28 cellular contexts compared by ENCODE assay signal in genomic region chr22:20787746-20788626, GRCh38. TPM values are rescaled to one million over a fixed set of nuclear protein-coding genes. Genes with fewer than 3 reads are reported as not detected.
A peak's percentile ranks its signal among the peaks of the same experiment; 100 is the strongest.
DNase-seq lines count a peak whose midpoint lies in the region; ATAC-seq and TF ChIP-seq lines count a peak whose summit lies in the region.
"Had no signal": no experiment of that assay in that cellular context is flagged by ENCODE, and none has a peak within 500 bp of the region (broad histone marks: within the 10 kb centered on the region; RNA-seq: fewer than 3 reads in every experiment).

No MANE protein-coding gene starts in this region.

- no peak for TF ChIP-seq CTCF in brain (conservative IDR thresholded peaks at IDR 0.05)

- no peaks in the 10 kb centered on the region for H3K27me3 Mint-ChIP-seq in activated T-cell treated with anti-CD3 and anti-CD28 coated beads, Interleukin-2, amount 50 U/mL, for 24 hours
- no peaks in the 10 kb centered on the region for H3K27me3 Mint-ChIP-seq in activated T-cell treated with anti-CD3 and anti-CD28 coated beads, Interleukin-2, amount 50 U/mL, for 72 hours (ENCODE audit: low read depth)
- H3K27me3 Mint-ChIP-seq in brain (peaks cover 4% of the 10 kb centered on the region), memory B cell (no peaks in the 10 kb centered on the region)
- H3K27me3 Mint-ChIP-seq: CD4-positive, alpha-beta T cell; effector memory CD8-positive, alpha-beta T cell had no signal

- H3K27ac Mint-ChIP-seq in activated T-cell treated with anti-CD3 and anti-CD28 coated beads, Interleukin-2, amount 50 U/mL, for 24 hours = peak overlapping the region; percentile 42
- H3K27ac Mint-ChIP-seq in activated T-cell treated with anti-CD3 and anti-CD28 coated beads, Interleukin-2, amount 50 U/mL, for 72 hours = no peak overlapping the region
- H3K27ac Mint-ChIP-seq in brain (peak overlapping the region in 4 of 5 experiments; percentile 16 to 76 (median 60)), memory B cell (peak overlapping the region; percentile 8)
- H3K27ac Mint-ChIP-seq: CD4-positive, alpha-beta T cell; effector memory CD8-positive, alpha-beta T cell had no signal

- H3K9me3 Mint-ChIP-seq in activated T-cell treated with anti-CD3 and anti-CD28 coated beads, Interleukin-2, amount 50 U/mL, for 24 hours = no peaks in the 10 kb centered on the region
- no peaks in the 10 kb centered on the region for H3K9me3 Mint-ChIP-seq in activated T-cell treated with anti-CD3 and anti-CD28 coated beads, Interleukin-2, amount 50 U/mL, for 72 hours
- H3K9me3 Mint-ChIP-seq in brain = no peaks in the 10 kb centered on the region
- H3K9me3 Mint-ChIP-seq in memory B cell = no peaks in the 10 kb centered on the region
- H3K9me3 Mint-ChIP-seq: activated naive CD4-positive, alpha-beta T cell treated with anti-CD3 and anti-CD28 coated beads, Interleukin-2, amount 50 U/mL, for 72 hours; CD4-positive, alpha-beta T cell; effector memory CD8-positive, alpha-beta T cell had no signal

- DNase-seq in activated T-cell treated with anti-CD3 and anti-CD28 coated beads, Interleukin-2, amount 50 U/mL, for 24 hours = no peak
- no peak for DNase-seq in activated T-cell treated with anti-CD3 and anti-CD28 coated beads, Interleukin-2, amount 50 U/mL, for 72 hours
- DNase-seq in memory B cell (ENCODE audit: low spot score in 2 of 2) (no peak), mucosa of gallbladder (ENCODE audit: low spot score) (no peak)
- no peak for DNase-seq in activated CD4-positive, CD25-positive, alpha-beta regulatory T cell (lab: John Stamatoyannopoulos, UW)
- DNase-seq: activated CD4-positive, alpha-beta T cell treated with anti-CD3 and anti-CD28 coated beads for 48 hours; activated effector memory CD4-positive, alpha-beta T cell treated with Interleukin-2 at 50 U/mL for 16 hours; CD4-positive, alpha-beta T cell; cortex of kidney; effector memory CD8-positive, alpha-beta T cell; islet precursor cell; left lung; NCI-H1436; NCI-H2081; NCI-H774; right cardiac atrium; spleen; stimulated activated CD4-positive, alpha-beta T cell treated with anti-CD3 and anti-CD28 coated beads, Interleukin-2, amount 100 ng/mL, for 24 hours; stimulated activated CD8-positive, alpha-beta memory T cell treated with anti-CD3 and anti-CD28 coated beads, Interleukin-4, amount 100 ng/mL, for 48 hours; stomach; WERI-Rb-1 had no signal

- peaks cover 10% of the 10 kb centered on the region for H3K4me1 Mint-ChIP-seq in activated T-cell treated with anti-CD3 and anti-CD28 coated beads, Interleukin-2, amount 50 U/mL, for 24 hours (ENCODE audit: low read depth)
- H3K4me1 Mint-ChIP-seq in activated T-cell treated with anti-CD3 and anti-CD28 coated beads, Interleukin-2, amount 50 U/mL, for 72 hours (ENCODE audit: low read depth) = no peaks in the 10 kb centered on the region
- H3K4me1 Mint-ChIP-seq in brain (no peaks in the 10 kb centered on the region), memory B cell (peaks cover 7% of the 10 kb centered on the region)

- peaks cover 72% of the 10 kb centered on the region for H3K36me3 Mint-ChIP-seq in activated T-cell treated with anti-CD3 and anti-CD28 coated beads, Interleukin-2, amount 50 U/mL, for 24 hours (ENCODE audit: low read depth)
- H3K36me3 Mint-ChIP-seq in activated T-cell treated with anti-CD3 and anti-CD28 coated beads, Interleukin-2, amount 50 U/mL, for 72 hours (ENCODE audit: insufficient read depth in 2 of 2) = peaks cover 0 to 6% of the 10 kb centered on the region in 2 donors
- peaks cover 40% of the 10 kb centered on the region for H3K36me3 Mint-ChIP-seq in brain
- peaks cover 25% of the 10 kb centered on the region for H3K36me3 Mint-ChIP-seq in memory B cell

- ATAC-seq in activated T-cell treated with anti-CD3 and anti-CD28 coated beads, Interleukin-2, amount 50 U/mL, for 72 hours (replicated peaks in 1 of 2) = no peak
- ATAC-seq in memory B cell (ENCODE audit: low read depth) (no peak), HG03354 (IDR thresholded peaks at IDR 0.05; ENCODE audit: poor library complexity, severe bottlenecking, unreplicated experiment) (no peak), GM19035 (IDR thresholded peaks at IDR 0.05; ENCODE audit: unreplicated experiment) (no peak)
- ATAC-seq: activated naive CD4-positive, alpha-beta T cell treated with anti-CD3 and anti-CD28 coated beads, Interleukin-2, amount 50 U/mL, for 72 hours; effector memory CD8-positive, alpha-beta T cell; GM12878; left lung; right cardiac atrium had no signal

- no peak overlapping the region for H3K4me3 Mint-ChIP-seq in activated T-cell treated with anti-CD3 and anti-CD28 coated beads, Interleukin-2, amount 50 U/mL, for 24 hours
- no peak overlapping the region for H3K4me3 Mint-ChIP-seq in activated T-cell treated with anti-CD3 and anti-CD28 coated beads, Interleukin-2, amount 50 U/mL, for 72 hours
- H3K4me3 Mint-ChIP-seq in brain (no peak overlapping the region), memory B cell (no peak overlapping the region)
- H3K4me3 Mint-ChIP-seq: CD4-positive, alpha-beta T cell; effector memory CD8-positive, alpha-beta T cell had no signal

RNA-seq across cellular contexts. Expression of gene SERPIND1, which starts 14.1 kb away (rescaled TPM):
- total RNA-seq in activated T-cell treated with anti-CD3 and anti-CD28 coated beads, Interleukin-2, amount 50 U/mL, for 72 hours = not detected
- polyA plus RNA-seq in brain (ENCODE audit: insufficient read depth, low read depth, low replicate concordance) = 1.4 TPM
- 0.58 TPM for total RNA-seq in mucosa of gallbladder
- total RNA-seq: A172; activated naive CD4-positive, alpha-beta T cell treated with anti-CD3 and anti-CD28 coated beads, Interleukin-2, amount 50 U/mL, for 72 hours; CD4-positive, alpha-beta T cell; SJSA1 had no signal
